ENCODE assay signal across 24 cellular contexts in genomic region chr1:232554431-232554830, GRCh38.
DNase-seq lines count a peak whose midpoint lies in the region; ATAC-seq, FAIRE-seq and TF ChIP-seq lines count a peak whose summit lies in the region.
"Had no signal": no experiment of that assay in that cellular context is flagged by ENCODE, and none has a peak within 500 bp of the region (broad histone marks: within the 10 kb centered on the region; RNA-seq: fewer than 3 reads in every experiment).

No MANE protein-coding gene starts in this region.

- H3K79me1 ChIP-seq in mesendoderm (ENCODE audit: low read length): peaks cover 9% of the 10 kb centered on the region

- peak overlapping the region; percentile 96 for H3K4ac ChIP-seq in mesendoderm (ENCODE audit: low read depth, low read length)

- H3K36me3 ChIP-seq in cardiac muscle cell (no peaks in the 10 kb centered on the region), endocrine pancreas (ENCODE audit: control insufficient read depth, insufficient read depth, low read length) (no peaks in the 10 kb centered on the region), mesendoderm (ENCODE audit: control insufficient read depth, insufficient read depth, low read length) (no peaks in the 10 kb centered on the region), skeletal muscle tissue (ENCODE audit: control insufficient read depth in 3 of 3, insufficient read depth in 3 of 3, low read length in 3 of 3) (no peaks in the 10 kb centered on the region), small intestine (ENCODE audit: control insufficient read depth in 2 of 2, insufficient read depth in 2 of 2, low read length in 2 of 2) (no peaks in the 10 kb centered on the region)
- H3K36me3 ChIP-seq: upper lobe of left lung, WERI-Rb-1 had no signal

- H3K56ac ChIP-seq in mesendoderm (ENCODE audit: low read length): peak overlapping the region; percentile 79

- H3K27ac ChIP-seq in cardiac muscle cell: peak overlapping the region; percentile 31
- peak overlapping the region; percentile 55 for H3K27ac ChIP-seq in mesendoderm (ENCODE audit: low read depth, low read length)
- H3K27ac ChIP-seq in skeletal muscle tissue (ENCODE audit: low read depth, low read length): peak overlapping the region; percentile 59
- H3K27ac ChIP-seq in small intestine (ENCODE audit: low read depth in 1 of 2, low read length in 1 of 2): no peak overlapping the region
- H3K27ac ChIP-seq: dorsolateral prefrontal cortex, RWPE1, WERI-Rb-1 had no signal

- no peaks in the 10 kb centered on the region for H3K36me3 Mint-ChIP-seq in activated CD8-positive, alpha-beta T cell treated with anti-CD3 and anti-CD28 coated beads for 36 hours (ENCODE audit: low read depth)
- H3K36me3 Mint-ChIP-seq: CD8-positive, alpha-beta T cell had no signal

- WGBS in mesendoderm (ENCODE audit: extremely low coverage, insufficient coverage, low lambda C conversion rate): no CpG with 5 or more reads among the region's 6 CpGs
- WGBS in small intestine, 3 donors: 45 to 49% (median 49%) methylated on average over 6 of the region's 6 CpGs

- no peak overlapping the region for H4K8ac ChIP-seq in mesendoderm (ENCODE audit: low read depth, low read length)

- H3K9me3 Mint-ChIP-seq in activated CD8-positive, alpha-beta T cell treated with anti-CD3 and anti-CD28 coated beads for 36 hours: no peaks in the 10 kb centered on the region
- H3K9me3 Mint-ChIP-seq: CD8-positive, alpha-beta T cell had no signal

- H3K4me3 ChIP-seq in cardiac muscle cell (no peak overlapping the region), endocrine pancreas (ENCODE audit: control insufficient read depth, insufficient read depth, low read length) (peak overlapping the region; percentile 11), mesendoderm (ENCODE audit: low read length) (no peak overlapping the region), skeletal muscle tissue (ENCODE audit: low read length in 3 of 3) (peak overlapping the region in 2 of 3 donors; percentile 14 to 34), small intestine (ENCODE audit: low read depth in 1 of 2, low read length in 2 of 2) (no peak overlapping the region)
- H3K4me3 ChIP-seq: dorsolateral prefrontal cortex, upper lobe of left lung had no signal

- no peak overlapping the region for H3K9ac ChIP-seq in endocrine pancreas (ENCODE audit: control insufficient read depth, insufficient read depth, low read length)
- H3K9ac ChIP-seq in mesendoderm (ENCODE audit: low read length): peak overlapping the region; percentile 16
- peak overlapping the region in 1 of 3 donors; percentile 40 for H3K9ac ChIP-seq in skeletal muscle tissue (ENCODE audit: low read depth in 1 of 3, low read length in 3 of 3)

- H3K4me1 Mint-ChIP-seq in activated CD8-positive, alpha-beta T cell treated with anti-CD3 and anti-CD28 coated beads for 36 hours (ENCODE audit: low read depth): peaks cover 10% of the 10 kb centered on the region

- H3K27ac Mint-ChIP-seq in activated CD8-positive, alpha-beta T cell treated with anti-CD3 and anti-CD28 coated beads for 36 hours: no peak overlapping the region
- H3K27ac Mint-ChIP-seq: CD8-positive, alpha-beta T cell had no signal

- peak overlapping the region; percentile 76 for H3K18ac ChIP-seq in mesendoderm (ENCODE audit: low read length)

- H3K9me3 ChIP-seq in cardiac muscle cell (ENCODE audit: low read depth) (no peaks in the 10 kb centered on the region), endocrine pancreas (ENCODE audit: control insufficient read depth, low read length) (no peaks in the 10 kb centered on the region), skeletal muscle tissue (ENCODE audit: control insufficient read depth in 3 of 3, low read length in 3 of 3) (no peaks in the 10 kb centered on the region), small intestine (ENCODE audit: control insufficient read depth, low read depth) (no peaks in the 10 kb centered on the region)
- H3K9me3 ChIP-seq: upper lobe of left lung had no signal

- no peak overlapping the region for H3K4me2 ChIP-seq in mesendoderm (ENCODE audit: low read length)

- H3K4me1 ChIP-seq in cardiac muscle cell (ENCODE audit: low read depth): peaks cover 66% of the 10 kb centered on the region
- peaks cover 45% of the 10 kb centered on the region for H3K4me1 ChIP-seq in endocrine pancreas (ENCODE audit: control insufficient read depth, insufficient read depth, low read length)
- peaks cover 50% of the 10 kb centered on the region for H3K4me1 ChIP-seq in mesendoderm (ENCODE audit: control insufficient read depth, low read depth, low read length)
- peaks cover 29 to 37% (median 30%) of the 10 kb centered on the region in 3 donors for H3K4me1 ChIP-seq in skeletal muscle tissue (ENCODE audit: control insufficient read depth in 3 of 3, insufficient read depth in 3 of 3, low read length in 3 of 3)
- H3K4me1 ChIP-seq in small intestine (ENCODE audit: control insufficient read depth in 2 of 2, insufficient read depth in 1 of 2, low read depth in 1 of 2, low read length in 1 of 2): peaks cover 0 to 4% of the 10 kb centered on the region in 2 donors

- CTCF ChIA-PET in activated CD8-positive, alpha-beta T cell treated with anti-CD3 and anti-CD28 coated beads for 36 hours (lab: Charles Lee): no interaction called here

- ATAC-seq in Right ventricle myocardium inferior: no peak
- ATAC-seq in activated CD8-positive, alpha-beta T cell treated with anti-CD3 and anti-CD28 coated beads for 36 hours: no peak
- ATAC-seq in GM21367 (IDR thresholded peaks at IDR 0.05; ENCODE audit: unreplicated experiment): no peak
- ATAC-seq: CD8-positive, alpha-beta T cell; HepG2 had no signal

- H3K23ac ChIP-seq in mesendoderm (ENCODE audit: low read length): no peak overlapping the region

- H2BK5ac ChIP-seq in mesendoderm (ENCODE audit: low read length): peak overlapping the region; percentile 81

- intact Hi-C loops in Right ventricle myocardium inferior (cut with DNase I): loop anchor here (5.0 kb wide), 1 partner anchor 67 kb away; no protein-coding TSS in a partner anchor
- intact Hi-C loops in activated CD8-positive, alpha-beta T cell treated with anti-CD3 and anti-CD28 coated beads for 36 hours (cut with micrococcal nuclease): no loop called here

- H3K27me3 Mint-ChIP-seq in activated CD8-positive, alpha-beta T cell treated with anti-CD3 and anti-CD28 coated beads for 36 hours: peaks cover 4% of the 10 kb centered on the region

- DNase-seq in cardiac muscle cell (ENCODE audit: low read depth in 1 of 2, low spot score in 1 of 2) (no peak), Right ventricle myocardium inferior (ENCODE audit: missing footprints) (no peak), mesendoderm (no peak), small intestine (no peak)
- DNase-seq in activated CD8-positive, alpha-beta T cell treated with anti-CD3 and anti-CD28 coated beads for 36 hours: no peak
- DNase-seq: 8988T; activated CD4-positive, alpha-beta T cell treated with anti-CD3 and anti-CD28 coated beads, Interleukin-2, amount 50 U/mL, for 4 hours; activated gamma-delta T cell; CD8-positive, alpha-beta T cell; DMS53; dorsolateral prefrontal cortex; NCI-H1092 treated with DMSO at 0.1 percent for 48 hours; NCI-H1930; NCI-H345; NCI-H774; stimulated activated CD8-positive, alpha-beta memory T cell treated with anti-CD3 and anti-CD28 coated beads, Interleukin-4, amount 100 ng/mL, for 48 hours; upper lobe of left lung; WERI-Rb-1 had no signal

- POLR2A ChIA-PET in activated CD8-positive, alpha-beta T cell treated with anti-CD3 and anti-CD28 coated beads for 36 hours (lab: Charles Lee): no interaction called here

- H2BK120ac ChIP-seq in mesendoderm (ENCODE audit: low read depth, low read length): peak overlapping the region; percentile 82

- no peak for TF ChIP-seq CTCF in cardiac muscle cell (IDR thresholded peaks at IDR 0.05; ENCODE audit: low read depth, low read length)
- no peak for TF ChIP-seq CTCF in activated CD8-positive, alpha-beta T cell treated with anti-CD3 and anti-CD28 coated beads for 36 hours (IDR thresholded peaks at IDR 0.05)

- peak overlapping the region; percentile 15 for H2AK5ac ChIP-seq in mesendoderm (ENCODE audit: low read length)

- H2BK15ac ChIP-seq in mesendoderm (replicated peaks; ENCODE audit: low read depth): peak overlapping the region; percentile 78

- H3K27me3 ChIP-seq in cardiac muscle cell: no peaks in the 10 kb centered on the region
- H3K27me3 ChIP-seq in endocrine pancreas (ENCODE audit: control insufficient read depth, insufficient read depth, low read length): no peaks in the 10 kb centered on the region
- H3K27me3 ChIP-seq in mesendoderm (ENCODE audit: insufficient read depth, low read length, poor library complexity): no peaks in the 10 kb centered on the region
- H3K27me3 ChIP-seq in skeletal muscle tissue (ENCODE audit: control insufficient read depth in 3 of 3, insufficient read depth in 3 of 3, low read length in 3 of 3): no peaks in the 10 kb centered on the region
- no peaks in the 10 kb centered on the region for H3K27me3 ChIP-seq in small intestine (ENCODE audit: control insufficient read depth in 2 of 2, insufficient read depth in 2 of 2, low read length in 2 of 2)
- H3K27me3 ChIP-seq: dorsolateral prefrontal cortex, upper lobe of left lung had no signal

- H3K4me3 Mint-ChIP-seq in activated CD8-positive, alpha-beta T cell treated with anti-CD3 and anti-CD28 coated beads for 36 hours: no peak overlapping the region
- H3K4me3 Mint-ChIP-seq: CD8-positive, alpha-beta T cell had no signal

- no peak overlapping the region for H4K5ac ChIP-seq in mesendoderm (ENCODE audit: low read length)

- H3K79me2 ChIP-seq in mesendoderm (ENCODE audit: control insufficient read depth, insufficient read depth, low read length): peaks cover 34% of the 10 kb centered on the region

- FAIRE-seq in small intestine (lab: Jason Lieb, UNC): no peak
- FAIRE-seq: frontal cortex, HepG2 had no signal

Comparison
In these comparisons a context has a peak if more than half of its experiments do, and no peak if none do; other contexts are left out.
1. H3K27ac ChIP-seq: peak in cardiac muscle cell (single experiment), mesendoderm (single experiment) and skeletal muscle tissue (single experiment); none in small intestine (0 of 2).
2. H3K4me3 ChIP-seq: peak in endocrine pancreas (single experiment) and skeletal muscle tissue (2 of 3); none in cardiac muscle cell (single experiment), mesendoderm (single experiment) and small intestine (0 of 2).